In the genomic region with DNA sequence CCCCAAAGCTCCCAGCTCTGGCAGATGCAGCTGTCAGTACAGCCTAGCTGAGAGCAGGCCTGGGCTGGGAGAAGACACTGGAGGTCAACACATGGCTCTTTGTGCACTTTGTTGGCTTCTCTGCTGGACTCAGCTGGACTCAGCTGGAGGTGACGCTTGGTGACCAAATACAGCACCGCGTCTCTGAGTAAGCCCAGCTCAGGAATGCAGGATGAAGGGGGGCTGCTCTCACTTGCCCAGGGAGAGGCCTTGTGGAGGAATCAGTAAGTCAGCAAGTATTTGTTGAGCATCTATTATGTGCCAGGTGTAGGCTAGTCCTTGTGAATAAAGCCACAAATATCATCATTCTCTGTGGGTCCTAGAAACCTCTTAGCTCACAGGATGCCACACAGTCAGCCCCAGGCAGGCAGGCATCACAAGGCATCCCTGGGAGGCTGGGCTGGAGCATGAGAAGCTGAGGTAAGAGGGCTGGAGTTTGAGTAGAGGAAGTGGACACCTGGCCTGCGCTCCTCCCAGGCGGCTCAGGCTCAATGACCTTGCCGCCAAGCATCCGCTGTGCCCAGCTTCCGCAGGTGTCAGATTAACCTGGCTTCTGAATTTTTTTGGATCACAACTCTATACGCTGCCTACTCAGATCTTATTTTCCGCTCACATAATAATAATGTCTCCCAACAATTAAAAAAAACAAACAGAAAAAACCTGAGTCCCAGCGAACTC, we compare ENCODE assay signal across 17 cellular contexts.
DNase-seq lines count a peak whose midpoint lies in the region; ATAC-seq, FAIRE-seq and TF ChIP-seq lines count a peak whose summit lies in the region.
"Had no signal": no experiment of that assay in that cellular context is flagged by ENCODE, and none has a peak within 500 bp of the region (broad histone marks: within the 10 kb centered on the region; RNA-seq: fewer than 3 reads in every experiment).

No MANE protein-coding gene starts in this region.

- no peak for TF ChIP-seq POLR2A in H54 (IDR thresholded peaks at IDR 0.05; ENCODE audit: low read depth, low read length)
- TF ChIP-seq POLR2A in tibial nerve (IDR thresholded peaks at IDR 0.05), result no peak

- WGBS in tibial nerve, 2 donors, result 87 to 92% methylated on average over 11 of the region's 11 CpGs

- H3K27ac ChIP-seq in brain microvascular endothelial cell, result peak overlapping the region; percentile 31
- H3K27ac ChIP-seq in tibial nerve, result no peak overlapping the region
- H3K27ac ChIP-seq: gastrocnemius medialis had no signal

- H3K9me3 ChIP-seq in tibial nerve, result no peaks in the 10 kb centered on the region
- H3K9me3 ChIP-seq: gastrocnemius medialis had no signal

- peak; percentile 27 for FAIRE-seq in H54 (lab: Jason Lieb, UNC)

- in situ Hi-C loops in brain microvascular endothelial cell (cut with HindIII; ENCODE audit: low pct_ligation_motif_present, low sequenced_read_pairs), result no loop called here

- no peak overlapping the region for H3K4me3 ChIP-seq in brain microvascular endothelial cell (ENCODE audit: low read depth, low read length)
- no peak overlapping the region for H3K4me3 ChIP-seq in tibial nerve
- H3K4me3 ChIP-seq: gastrocnemius medialis had no signal

- no peak for TF ChIP-seq EP300 in tibial nerve (IDR thresholded peaks at IDR 0.05)

- H3K36me3 ChIP-seq in brain microvascular endothelial cell (replicated peaks) (no peaks in the 10 kb centered on the region), tibial nerve (no peaks in the 10 kb centered on the region)
- H3K36me3 ChIP-seq: gastrocnemius medialis had no signal

- H3K4me1 ChIP-seq in tibial nerve, result peaks cover 0 to 11% (median 0%) of the 10 kb centered on the region in 4 donors
- H3K4me1 ChIP-seq: gastrocnemius medialis had no signal

- TF ChIP-seq CTCF in brain microvascular endothelial cell (IDR thresholded peaks at IDR 0.05; ENCODE audit: low read depth, low read length, missing control alignments) (no peak), tibial nerve (IDR thresholded peaks at IDR 0.05) (no peak)

- ATAC-seq in HG03457 (IDR thresholded peaks at IDR 0.05; ENCODE audit: unreplicated experiment) (no peak), HG03280 (IDR thresholded peaks at IDR 0.05; ENCODE audit: unreplicated experiment) (no peak)
- ATAC-seq: gastrocnemius medialis, left lobe of liver had no signal

- H3K27me3 ChIP-seq in brain microvascular endothelial cell (replicated peaks), result no peaks in the 10 kb centered on the region
- H3K27me3 ChIP-seq in tibial nerve, result no peaks in the 10 kb centered on the region
- H3K27me3 ChIP-seq: gastrocnemius medialis had no signal

- DNase-seq in A172 (ENCODE audit: low spot score) (peak; percentile 90), H54 (ENCODE audit: insufficient read length, low spot score) (peak; percentile 36), brain microvascular endothelial cell (peak; percentile 68), islet precursor cell (peak; percentile 63), COR-L47 (lab: John Stamatoyannopoulos, UW) (no peak), tibial nerve (ENCODE audit: low spot score in 2 of 2) (no peak)
- DNase-seq: activated naive CD4-positive, alpha-beta T cell treated with anti-CD3 and anti-CD28 coated beads, Interleukin-2, amount 50 U/mL, for 16 hours; cortex of kidney; DND-41; gastrocnemius medialis; NCI-H1105 treated with DMSO at 0.1 percent for 48 hours; NCI-H526 treated with DMSO at 0.1 percent for 48 hours; occipital lobe; SHP77 treated with DMSO at 0.1 percent for 48 hours had no signal

Comparison
In these comparisons a context has a peak if more than half of its experiments do, and no peak if none do; other contexts are left out.
1. DNase-seq: peak in A172 (single experiment), H54 (single experiment), brain microvascular endothelial cell (single experiment) and islet precursor cell (single experiment); none in COR-L47 (single experiment) and tibial nerve (0 of 2).